In genomic region chr15:63122002-63122893, GRCh38 we compare ENCODE assay signal across 8 cellular contexts. TPM values are rescaled to one million over a fixed set of nuclear protein-coding genes. Genes with fewer than 3 reads are reported as not detected.
A peak's percentile ranks its signal among the peaks of the same experiment; 100 is the strongest.
DNase-seq lines count a peak whose midpoint lies in the region; TF ChIP-seq lines count a peak whose summit lies in the region.

No MANE protein-coding gene starts in this region.

- no peaks in the 10 kb centered on the region for H3K27me3 ChIP-seq in ascending aorta
- no peaks in the 10 kb centered on the region for H3K27me3 ChIP-seq in hepatocyte
- no peaks in the 10 kb centered on the region for H3K27me3 ChIP-seq in rectal smooth muscle tissue (ENCODE audit: control insufficient read depth, insufficient read depth, low read length)

- peak overlapping the region; percentile 73 to 77 for H3K4me3 ChIP-seq in ascending aorta
- peak overlapping the region; percentile 93 for H3K4me3 ChIP-seq in hepatocyte
- H3K4me3 ChIP-seq in rectal smooth muscle tissue (ENCODE audit: low read length) = peak overlapping the region; percentile 83

- H3K27ac ChIP-seq in ascending aorta (peak overlapping the region; percentile 76 to 89), hepatocyte (peak overlapping the region; percentile 93), rectal smooth muscle tissue (ENCODE audit: low read depth, low read length) (peak overlapping the region; percentile 91)

- peaks cover 3 to 6% of the 10 kb centered on the region in 2 donors for H3K36me3 ChIP-seq in ascending aorta
- H3K36me3 ChIP-seq in hepatocyte (replicated peaks; ENCODE audit: insufficient read depth, low read depth) = no peaks in the 10 kb centered on the region
- no peaks in the 10 kb centered on the region for H3K36me3 ChIP-seq in rectal smooth muscle tissue (ENCODE audit: control insufficient read depth, insufficient read depth, low read length)

- H3K4me2 ChIP-seq in hepatocyte = peak overlapping the region; percentile 77

- H3K9ac ChIP-seq in rectal smooth muscle tissue (ENCODE audit: low read length) = peak overlapping the region; percentile 11

- H3K4me1 ChIP-seq in ascending aorta (peaks cover 0 to 4% of the 10 kb centered on the region in 2 donors), hepatocyte (ENCODE audit: insufficient read depth) (no peaks in the 10 kb centered on the region), rectal smooth muscle tissue (ENCODE audit: control insufficient read depth, insufficient read depth, low read length) (peaks cover 3% of the 10 kb centered on the region)

- H3K27ac Mint-ChIP-seq in HFFc6 = peak overlapping the region; percentile 84

- H3K36me3 Mint-ChIP-seq in HFFc6 (ENCODE audit: low read depth) = peaks cover 46% of the 10 kb centered on the region

- H4K20me1 ChIP-seq in hepatocyte (ENCODE audit: insufficient read depth, poor library complexity, severe bottlenecking) = no peaks in the 10 kb centered on the region

- peak; percentile 8 for TF ChIP-seq CTCF in GM10266 (IDR thresholded peaks at IDR 0.05; ENCODE audit: control insufficient read depth, insufficient read depth, low read depth, missing control alignments)
- TF ChIP-seq CTCF in HFFc6 (IDR thresholded peaks at IDR 0.05) = peak; percentile 67
- TF ChIP-seq CTCF in ascending aorta (IDR thresholded peaks at IDR 0.05) = peak in 2 of 3 experiments; percentile 6 to 31
- TF ChIP-seq CTCF in hepatocyte (IDR thresholded peaks at IDR 0.05; ENCODE audit: poor library complexity) = peak; percentile 30

- H3K9me3 Mint-ChIP-seq in HFFc6 = peaks cover 12% of the 10 kb centered on the region

- H3K9me2 ChIP-seq in hepatocyte (replicated peaks; ENCODE audit: insufficient read depth) = no peaks in the 10 kb centered on the region

- intact Hi-C loops in ascending aorta (cut with DNase I) = loop anchor here (1.0 to 5.0 kb wide), 2 partner anchors 67 to 155 kb away; partner anchors contain the start of genes APH1B and RAB8B

- DNase-seq in GM10266 (ENCODE audit: extremely low spot score) (peak; percentile 96), HFFc6 (peak; percentile 61), NAMALWA (ENCODE audit: low spot score) (peak; percentile 75), T-helper 22 cell (ENCODE audit: low read depth) (peak; percentile 67), ascending aorta (ENCODE audit: low spot score in 2 of 2) (peak; percentile 88 to 95), hepatocyte (ENCODE audit: low spot score) (peak; percentile 89), GOT3 (lab: John Stamatoyannopoulos, UW) (no peak)

- 7% methylated on average over 12 of the region's 59 CpGs for WGBS in hepatocyte (ENCODE audit: low lambda C conversion rate, missing lambda C conversion rate)

- H3K79me2 ChIP-seq in hepatocyte = peaks cover 15% of the 10 kb centered on the region

- H2AFZ ChIP-seq in hepatocyte = peak overlapping the region; percentile 95

- peaks cover 29% of the 10 kb centered on the region for H3K4me1 Mint-ChIP-seq in HFFc6 (ENCODE audit: low read depth)

- no peaks in the 10 kb centered on the region for H3K9me3 ChIP-seq in ascending aorta
- H3K9me3 ChIP-seq in hepatocyte (ENCODE audit: low read depth) = no peaks in the 10 kb centered on the region

- H3K4me3 Mint-ChIP-seq in HFFc6 = peak overlapping the region; percentile 99

- peaks cover 1% of the 10 kb centered on the region; the same call in 1 of the 2 replicates for H3K27me3 Mint-ChIP-seq in HFFc6 (ENCODE audit: insufficient read depth)

RNA-seq across cellular contexts. Expression of gene LACTB, which starts 0.6 kb away (rescaled TPM):
- 10 to 100 TPM; 37.5 to 47.6 (median 45.7) TPM for total RNA-seq in HFFc6 (2021; fragmentation: NEBNext Ultra II Directional; extraction: Animal tissue kit (Norgen Biotek cat#: 25700))
- total RNA-seq in ascending aorta (4.6 TPM), hepatocyte (19.6 and 31.0 TPM in 2 replicates)
- polyA plus RNA-seq in hepatocyte = 19.2 and 26.5 TPM in 2 replicates

RNA-seq across cellular contexts. Expression of gene RPS27L, which starts 35.0 kb away (rescaled TPM):
- total RNA-seq in HFFc6 (2021; fragmentation: NEBNext Ultra II Directional; extraction: Animal tissue kit (Norgen Biotek cat#: 25700)) = 100 to 1,000 TPM; 422 to 573 (median 537) TPM
- total RNA-seq in ascending aorta (16.9 TPM), hepatocyte (97.3 and 134 TPM in 2 replicates)
- polyA plus RNA-seq in hepatocyte = 525 and 528 TPM in 2 replicates

Comparison
In these comparisons a context has a peak if more than half of its experiments do, and no peak if none do; other contexts are left out.
1. CTCF ChIP-seq: peak in every context shown above with its lines; median percentile 67 in HFFc6; 30 in hepatocyte; 18 in ascending aorta; 8 in GM10266.